ENCODE assay signal across 8 cellular contexts in the genomic region with DNA sequence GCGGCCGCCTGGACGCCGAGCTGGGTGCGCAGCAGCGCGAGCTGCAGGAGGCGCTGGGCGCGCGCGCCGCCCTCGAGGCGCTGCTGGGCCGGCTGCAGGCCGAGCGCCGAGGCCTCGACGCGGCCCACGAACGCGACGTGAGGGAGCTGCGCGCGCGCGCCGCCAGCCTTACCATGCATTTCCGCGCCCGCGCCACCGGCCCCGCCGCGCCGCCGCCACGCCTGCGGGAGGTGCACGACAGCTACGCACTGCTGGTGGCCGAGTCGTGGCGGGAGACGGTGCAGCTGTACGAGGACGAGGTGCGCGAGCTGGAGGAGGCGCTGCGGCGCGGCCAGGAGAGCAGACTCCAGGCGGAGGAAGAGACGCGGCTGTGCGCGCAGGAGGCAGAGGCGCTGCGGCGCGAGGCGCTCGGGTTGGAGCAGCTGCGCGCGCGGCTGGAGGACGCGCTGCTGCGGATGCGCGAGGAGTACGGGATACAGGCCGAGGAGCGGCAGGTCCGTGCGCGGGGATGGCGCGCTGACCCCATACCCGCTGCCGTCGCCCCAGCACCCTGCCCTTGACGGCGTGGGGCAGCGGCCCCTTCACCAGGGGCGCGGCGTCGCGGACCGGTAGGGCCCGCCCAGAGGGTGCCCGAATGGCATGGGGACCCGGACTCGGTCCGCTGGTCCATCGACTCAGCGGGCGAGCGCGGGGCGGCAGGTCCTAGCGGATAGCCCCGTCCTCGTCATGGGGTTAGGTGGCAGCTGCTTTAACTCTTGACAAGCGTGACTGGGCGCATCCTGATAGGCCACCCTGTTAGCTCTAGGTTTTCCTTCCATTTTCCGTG. TPM values are rescaled to one million over a fixed set of nuclear protein-coding genes. Genes with fewer than 3 reads are reported as not detected.
DNase-seq lines count a peak whose midpoint lies in the region; ATAC-seq and TF ChIP-seq lines count a peak whose summit lies in the region.

No MANE protein-coding gene starts in this region.

- H3K4me1 ChIP-seq in esophagus muscularis mucosa (peaks cover 17 to 58% (median 48%) of the 10 kb centered on the region in 4 donors), tibial artery (peaks cover 0 to 40% (median 30%) of the 10 kb centered on the region in 4 donors)

- ATAC-seq in GM21526 (IDR thresholded peaks at IDR 0.05; ENCODE audit: low FRiP score, unreplicated experiment): peak; percentile 34
- ATAC-seq in GM18870 (IDR thresholded peaks at IDR 0.05; ENCODE audit: unreplicated experiment): no peak

- H3K36me3 ChIP-seq in esophagus muscularis mucosa (peaks cover 0 to 35% (median 9%) of the 10 kb centered on the region in 4 donors), tibial artery (no peaks in the 10 kb centered on the region)

- H3K27me3 ChIP-seq in esophagus muscularis mucosa (no peaks in the 10 kb centered on the region), tibial artery (no peaks in the 10 kb centered on the region)

- no peak for TF ChIP-seq EP300 in Ishikawa (IDR thresholded peaks at IDR 0.05; ENCODE audit: borderline replicate concordance)
- TF ChIP-seq EP300 in esophagus muscularis mucosa (IDR thresholded peaks at IDR 0.05): no peak

- H3K4me3 ChIP-seq in esophagus muscularis mucosa: peak overlapping the region; percentile 77 to 91 (median 88)
- H3K4me3 ChIP-seq in tibial artery: peak overlapping the region; percentile 86 to 92

- intact Hi-C loops in esophagus muscularis mucosa (cut with DNase I): no loop called here
- intact Hi-C loops in tibial artery (cut with DNase I; ENCODE audit: low total_unique reads): loop anchor here (5.0 kb wide), 1 partner anchor 62 kb away; no protein-coding TSS in a partner anchor

- H3K27ac ChIP-seq in esophagus muscularis mucosa (replicated peaks in 1 of 4): peak overlapping the region; percentile 97 to 98 (median 98)
- peak overlapping the region; percentile 97 for H3K27ac ChIP-seq in tibial artery

- H3K9me3 ChIP-seq in esophagus muscularis mucosa (no peaks in the 10 kb centered on the region), tibial artery (no peaks in the 10 kb centered on the region)

- WGBS in esophagus muscularis mucosa: under 1% methylated on average over 24 of the region's 115 CpGs

- peak; percentile 86 for DNase-seq in DMS53 (lab: John Stamatoyannopoulos, UW)
- DNase-seq in activated CD4-positive, alpha-beta T cell treated with anti-CD3 and anti-CD28 coated beads, Interleukin-2, amount 50 U/mL, for 1 hour: peak; percentile 3
- no peak for DNase-seq in esophagus muscularis mucosa (ENCODE audit: extremely low spot score)
- DNase-seq in myocyte (ENCODE audit: low read depth): peak; percentile 47
- DNase-seq in tibial artery: peak; percentile 40 to 79

- TF ChIP-seq POLR2A in esophagus muscularis mucosa (IDR thresholded peaks at IDR 0.05; ENCODE audit: low read depth): no peak

- TF ChIP-seq RAD21 in Ishikawa (IDR thresholded peaks at IDR 0.05; ENCODE audit: low read depth): no peak

- peak in 1 of 3 experiments; percentile 9 for TF ChIP-seq CTCF in esophagus muscularis mucosa (IDR thresholded peaks at IDR 0.05)
- TF ChIP-seq CTCF in tibial artery (IDR thresholded peaks at IDR 0.05): no peak

TF ChIP-seq in Ishikawa, 13 proteins besides CTCF, POLR2A, EP300 and RAD21:
- TF ChIP-seq, protein P1, sequence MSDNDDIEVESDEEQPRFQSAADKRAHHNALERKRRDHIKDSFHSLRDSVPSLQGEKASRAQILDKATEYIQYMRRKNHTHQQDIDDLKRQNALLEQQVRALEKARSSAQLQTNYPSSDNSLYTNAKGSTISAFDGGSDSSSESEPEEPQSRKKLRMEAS (IDR thresholded peaks at IDR 0.05): peak; percentile 57; the same call in 1 of the 2 replicates
- no peak for TF ChIP-seq TCF12 (IDR thresholded peaks at IDR 0.05; ENCODE audit: low read depth)
- TF ChIP-seq TAF1 (IDR thresholded peaks at IDR 0.05; ENCODE audit: low read depth): no peak
- TF ChIP-seq USF1 (IDR thresholded peaks at IDR 0.05): no peak

RNA-seq across cellular contexts. Expression of gene SYNM, which starts 0.8 kb away (rescaled TPM):
- total RNA-seq in esophagus muscularis mucosa: 1,000 to 10,000 TPM; 1,866 to 2,563 (median 2,454) TPM
- 4.0 and 12.0 TPM in 2 replicates for total RNA-seq in myocyte
- 3.3 TPM for polyA plus RNA-seq in myocyte (2012)

Comparison
In these comparisons a context has a peak if more than half of its experiments do, and no peak if none do; other contexts are left out.
1. RNA of gene SYNM, which starts 0.8 kb away (total RNA-seq): 1,866 to 2,563 TPM in esophagus muscularis mucosa; 4.0 to 12.0 TPM in myocyte; every median in the first group is over 100 times any median in the second.